Comparison of ENCODE assay signal across 17 cellular contexts in genomic region chr13:101390461-101390860, GRCh38. TPM values are rescaled to one million over a fixed set of nuclear protein-coding genes. Genes with fewer than 3 reads are reported as not detected.
A peak's percentile ranks its signal among the peaks of the same experiment; 100 is the strongest.
DNase-seq lines count a peak whose midpoint lies in the region; ATAC-seq, FAIRE-seq and TF ChIP-seq lines count a peak whose summit lies in the region.
"Had no signal": no experiment of that assay in that cellular context is flagged by ENCODE, and none has a peak within 500 bp of the region (broad histone marks: within the 10 kb centered on the region; RNA-seq: fewer than 3 reads in every experiment).

No MANE protein-coding gene starts in this region.

- no peaks in the 10 kb centered on the region for H3K9me1 ChIP-seq in endothelial cell of umbilical vein (replicated peaks; ENCODE audit: control insufficient read depth, extremely low read depth, insufficient read depth, low read length)

- H3K9ac ChIP-seq in GM23248 = peak overlapping the region; percentile 30
- H3K9ac ChIP-seq in SK-N-MC (ENCODE audit: insufficient read length) = peak overlapping the region; percentile 66
- peak overlapping the region; percentile 12 for H3K9ac ChIP-seq in endothelial cell of umbilical vein (replicated peaks; ENCODE audit: extremely low read depth, insufficient read depth, low read length)
- H3K9ac ChIP-seq: BLaER1 had no signal

- no peak for FAIRE-seq in endothelial cell of umbilical vein (lab: Jason Lieb, UNC)

- in situ Hi-C loops in GM23248 (cut with MboI) = no loop called here

- H3K36me3 ChIP-seq in GM23248 (ENCODE audit: low read depth) (no peaks in the 10 kb centered on the region), SK-N-MC (ENCODE audit: insufficient read depth, low read length) (no peaks in the 10 kb centered on the region), endothelial cell of umbilical vein (ENCODE audit: control insufficient read depth in 2 of 2, extremely low read depth in 1 of 2, insufficient read depth in 2 of 2, low read length in 2 of 2) (no peaks in the 10 kb centered on the region), osteoblast (ENCODE audit: insufficient read depth, low read length) (no peaks in the 10 kb centered on the region), ovary (no peaks in the 10 kb centered on the region)
- H3K36me3 ChIP-seq: BLaER1 had no signal

- TF ChIP-seq POLR2A in endothelial cell of umbilical vein (IDR thresholded peaks at IDR 0.05; ENCODE audit: low read depth, low read length) (no peak), ovary (IDR thresholded peaks at IDR 0.05) (no peak)

- intact Hi-C loops in endothelial cell of umbilical vein (cut with micrococcal nuclease) = loop anchor here (1.0 to 2.0 kb wide), 3 partner anchors 60 to 240 kb away; no protein-coding TSS in a partner anchor
- intact Hi-C loops in ovary (cut with DNase I) = no loop called here

- no peak for ATAC-seq in GM21619 (IDR thresholded peaks at IDR 0.05; ENCODE audit: unreplicated experiment)
- no peak for ATAC-seq in GM21529 (IDR thresholded peaks at IDR 0.05; ENCODE audit: unreplicated experiment)
- ATAC-seq in HG02884 (IDR thresholded peaks at IDR 0.05; ENCODE audit: unreplicated experiment) = no peak
- ATAC-seq: activated CD8-positive, alpha-beta T cell treated with anti-CD3 and anti-CD28 coated beads for 36 hours; activated T-helper 17 cell treated with anti-CD3 and anti-CD28 coated beads, Interleukin-2, amount 50 U/mL, for 72 hours; Right ventricle myocardium inferior had no signal

- H3K4me3 ChIP-seq in GM23248 (peak overlapping the region; percentile 18), SK-N-MC (peak overlapping the region; percentile 62), endothelial cell of umbilical vein (replicated peaks in 1 of 3; ENCODE audit: insufficient read depth in 1 of 3, low read depth in 1 of 3, low read length in 3 of 3) (peak overlapping the region in 1 of 3 experiments; percentile 1), osteoblast (ENCODE audit: insufficient read depth, low read length) (peak overlapping the region; percentile 36), ovary (no peak overlapping the region)
- H3K4me3 ChIP-seq: BLaER1, testis had no signal

- H3K4me2 ChIP-seq in GM23248 (ENCODE audit: unreplicated experiment) (peak overlapping the region; percentile 44), endothelial cell of umbilical vein (ENCODE audit: insufficient read depth, low read length) (peak overlapping the region; percentile 48), osteoblast (ENCODE audit: insufficient read depth, low read length) (peak overlapping the region; percentile 77)
- H3K4me2 ChIP-seq: BLaER1 had no signal

- peaks cover 4% of the 10 kb centered on the region; the same call in 1 of the 2 replicates for H3F3A ChIP-seq in GM23248 (ENCODE audit: insufficient read depth)

- CTCF ChIA-PET in endothelial cell of umbilical vein (lab: Charles Lee) = interaction anchor here (1.2 kb wide), 1 partner anchor 85 kb away, joined by 3 read pairs; no protein-coding TSS in a partner anchor

- H3K9me3 ChIP-seq in GM23248 (ENCODE audit: low read depth) = no peaks in the 10 kb centered on the region
- H3K9me3 ChIP-seq in SK-N-MC (ENCODE audit: low read depth, low read length) = no peaks in the 10 kb centered on the region
- H3K9me3 ChIP-seq in endothelial cell of umbilical vein (replicated peaks; ENCODE audit: control insufficient read depth, insufficient read depth, low read length) = no peaks in the 10 kb centered on the region
- H3K9me3 ChIP-seq in osteoblast (ENCODE audit: low read depth, low read length) = no peaks in the 10 kb centered on the region
- no peaks in the 10 kb centered on the region for H3K9me3 ChIP-seq in ovary
- H3K9me3 ChIP-seq: BLaER1, testis had no signal

- H3K79me2 ChIP-seq in GM23248 (ENCODE audit: insufficient read depth) (no peaks in the 10 kb centered on the region), endothelial cell of umbilical vein (ENCODE audit: control insufficient read depth, insufficient read depth, low read length) (no peaks in the 10 kb centered on the region), osteoblast (ENCODE audit: insufficient read depth, low read length) (peaks cover 6% of the 10 kb centered on the region)

- no peak for TF ChIP-seq EP300 in ovary (IDR thresholded peaks at IDR 0.05)

- H3K4me1 ChIP-seq in GM23248 (ENCODE audit: insufficient read depth) = peaks cover 9% of the 10 kb centered on the region
- peaks cover 10% of the 10 kb centered on the region for H3K4me1 ChIP-seq in endothelial cell of umbilical vein (ENCODE audit: control insufficient read depth, extremely low read depth, insufficient read depth, low read length)
- H3K4me1 ChIP-seq in osteoblast (ENCODE audit: insufficient read depth, low read length) = no peaks in the 10 kb centered on the region
- no peaks in the 10 kb centered on the region for H3K4me1 ChIP-seq in ovary (ENCODE audit: insufficient read depth)
- H3K4me1 ChIP-seq: BLaER1, testis had no signal

- BruUV-seq in endothelial cell of umbilical vein (replicated peaks; lab: Mats Ljungman, UMichigan) = no TSS peak

- dilution Hi-C loops in endothelial cell of umbilical vein (cut with MboI; ENCODE audit: extremely low pct_ligation_motif_present, low sequenced_read_pairs) = no loop called here

- 58 to 70% methylated on average over 5 of the region's 5 CpGs for WGBS in GM23248 (ENCODE audit: low coverage in 1 of 2, low lambda C conversion rate in 2 of 2, missing lambda C conversion rate in 2 of 2), 2 experiments
- 24 to 29% (median 29%) methylated on average over 5 of the region's 5 CpGs for WGBS in ovary, 3 donors

- POLR2A ChIA-PET in endothelial cell of umbilical vein (lab: Charles Lee) = no interaction called here

- H4K20me1 ChIP-seq in GM23248 (ENCODE audit: insufficient read depth) (no peaks in the 10 kb centered on the region), endothelial cell of umbilical vein (replicated peaks; ENCODE audit: control insufficient read depth, extremely low read depth, insufficient read depth, low read length) (no peaks in the 10 kb centered on the region), osteoblast (ENCODE audit: insufficient read depth, low read length) (no peaks in the 10 kb centered on the region)
- H4K20me1 ChIP-seq: BLaER1 had no signal

- no peak for TF ChIP-seq CTCF in endothelial cell of umbilical vein (IDR thresholded peaks at IDR 0.05; ENCODE audit: extremely low read depth in 1 of 2, insufficient read depth in 1 of 2, low read depth in 1 of 2, low read length in 2 of 2)
- TF ChIP-seq CTCF in osteoblast (IDR thresholded peaks at IDR 0.05; ENCODE audit: extremely low read depth, low read depth, low read length) = no peak
- TF ChIP-seq CTCF in ovary (IDR thresholded peaks at IDR 0.05) = no peak

- H3K27me3 ChIP-seq in GM23248 (replicated peaks; ENCODE audit: insufficient read depth) (no peaks in the 10 kb centered on the region), endothelial cell of umbilical vein (ENCODE audit: control insufficient read depth in 2 of 2, insufficient read depth in 2 of 2, low read length in 2 of 2) (no peaks in the 10 kb centered on the region), osteoblast (ENCODE audit: insufficient read depth, low read length) (no peaks in the 10 kb centered on the region), ovary (no peaks in the 10 kb centered on the region)
- H3K27me3 ChIP-seq: BLaER1, testis had no signal

- peak overlapping the region; percentile 78 for H2AFZ ChIP-seq in GM23248
- peak overlapping the region; percentile 80 for H2AFZ ChIP-seq in endothelial cell of umbilical vein (ENCODE audit: low read depth, low read length)
- peak overlapping the region; percentile 73 for H2AFZ ChIP-seq in osteoblast (ENCODE audit: low read length)

- peak; percentile 41 for DNase-seq in GM23248
- no peak for DNase-seq in SK-N-MC (ENCODE audit: low read depth, low spot score)
- DNase-seq in endothelial cell of umbilical vein (ENCODE audit: low read depth, low spot score) = peak; percentile 81
- no peak for DNase-seq in osteoblast (ENCODE audit: insufficient read length, low spot score, missing footprints)
- no peak for DNase-seq in ovary
- DNase-seq: activated CD8-positive, alpha-beta T cell treated with anti-CD3 and anti-CD28 coated beads for 36 hours; anterior cingulate cortex; head of caudate nucleus; NCI-H774; testis had no signal

- H3K9me2 ChIP-seq in GM23248 (ENCODE audit: insufficient read depth) = no peaks in the 10 kb centered on the region

- H3K27ac ChIP-seq in GM23248 (no peak overlapping the region), SK-N-MC (peak overlapping the region; percentile 83), endothelial cell of umbilical vein (ENCODE audit: insufficient read depth, low read depth, low read length) (peak overlapping the region; percentile 68), osteoblast (ENCODE audit: low read depth, low read length) (peak overlapping the region; percentile 46), ovary (no peak overlapping the region)
- H3K27ac ChIP-seq: BLaER1, testis had no signal

TF ChIP-seq in endothelial cell of umbilical vein, 7 proteins besides CTCF, POLR2A, EP300 and RAD21 (continues in another document):
- TF ChIP-seq POLR2AphosphoS5 (IDR thresholded peaks at IDR 0.05; ENCODE audit: insufficient read depth, low read depth, low read length) (no peak), JUN (IDR thresholded peaks at IDR 0.05; ENCODE audit: borderline replicate concordance, insufficient read depth, insufficient read length, low read depth) (no peak), EZH2 (IDR thresholded peaks at IDR 0.05; ENCODE audit: borderline replicate concordance, low read depth, low read length, severe bottlenecking) (no peak), GATA2 (IDR thresholded peaks at IDR 0.05; ENCODE audit: insufficient read depth, insufficient read length, low read depth, low read length) (no peak), MAX (IDR thresholded peaks at IDR 0.05; ENCODE audit: insufficient read depth, insufficient read length) (no peak), FOS (IDR thresholded peaks at IDR 0.05; ENCODE audit: borderline replicate concordance, insufficient read depth, low read length) (no peak)

RNA-seq across cellular contexts. Expression of gene NALCN, which starts 25.8 kb away (rescaled TPM):
- total RNA-seq in GM23248 (2014; rRNA removed; shearing (Covaris generic)) = 3.6 and 3.9 TPM in 2 replicates
- polyA plus RNA-seq in GM23248 (2016; fragmentation: Nextera tagmentation; extraction: Ambion mirVana) (3.1 and 3.5 TPM in 2 replicates), endothelial cell of umbilical vein (2.2 and 3.3 TPM in 2 replicates), ovary (1 to 10 TPM in 1 of 2 donors, under 1 TPM in 1; 0.17 to 2.0 TPM)
- total RNA-seq in endothelial cell of umbilical vein (4.4 and 6.8 TPM in 2 replicates), osteoblast (10.6 and 11.2 TPM in 2 replicates), ovary (10 to 100 TPM in 1 of 7 donors, 1 to 10 TPM in 4, under 1 TPM in 2; 0.60 to 21.6 (median 1.4) TPM)
- polyA plus RNA-seq in endothelial cell of umbilical vein (2011; cell fraction: cytosol; rRNA removed) = 2.4 TPM in 2 replicates
- polyA plus RNA-seq in endothelial cell of umbilical vein (2011; cell fraction: nucleus; rRNA removed) = 3.4 and 3.9 TPM in 2 replicates
- 7.0 and 11.0 TPM in 2 replicates for polyA plus RNA-seq in endothelial cell of umbilical vein (2012)
- polyA minus RNA-seq in endothelial cell of umbilical vein = 9.3 and 9.6 TPM in 2 replicates
- 0.41 TPM for polyA minus RNA-seq in endothelial cell of umbilical vein (2011; cell fraction: cytosol; rRNA and poly(A)+ RNA removed)
- polyA minus RNA-seq in endothelial cell of umbilical vein (2011; cell fraction: nucleus; rRNA and poly(A)+ RNA removed) = 12.0 and 18.7 TPM in 2 replicates
- total RNA-seq: activated CD8-positive, alpha-beta T cell treated with anti-CD3 and anti-CD28 coated beads for 36 hours; activated T-helper 17 cell treated with anti-CD3 and anti-CD28 coated beads, Interleukin-2, amount 50 U/mL, for 72 hours; HT-29 had no signal

Comparison
In these comparisons a context has a peak if more than half of its experiments do, and no peak if none do; other contexts are left out.
1. DNase-seq: peak in GM23248 (single experiment) and endothelial cell of umbilical vein (single experiment); none in SK-N-MC (single experiment), osteoblast (single experiment) and ovary (0 of 5).
2. H3K27ac ChIP-seq: peak in SK-N-MC (single experiment), endothelial cell of umbilical vein (single experiment) and osteoblast (single experiment); none in GM23248 (single experiment) and ovary (0 of 2).
3. H3K9ac ChIP-seq: peak in every context shown above with its lines; median percentile 66 in SK-N-MC; 30 in GM23248; 12 in endothelial cell of umbilical vein.
4. Peak in every context shown above with its lines, with median percentiles within 50 percentile points of each other: H2AFZ ChIP-seq and H3K4me2 ChIP-seq.